Comparison of ENCODE assay signal across 9 cellular contexts in the genomic region with DNA sequence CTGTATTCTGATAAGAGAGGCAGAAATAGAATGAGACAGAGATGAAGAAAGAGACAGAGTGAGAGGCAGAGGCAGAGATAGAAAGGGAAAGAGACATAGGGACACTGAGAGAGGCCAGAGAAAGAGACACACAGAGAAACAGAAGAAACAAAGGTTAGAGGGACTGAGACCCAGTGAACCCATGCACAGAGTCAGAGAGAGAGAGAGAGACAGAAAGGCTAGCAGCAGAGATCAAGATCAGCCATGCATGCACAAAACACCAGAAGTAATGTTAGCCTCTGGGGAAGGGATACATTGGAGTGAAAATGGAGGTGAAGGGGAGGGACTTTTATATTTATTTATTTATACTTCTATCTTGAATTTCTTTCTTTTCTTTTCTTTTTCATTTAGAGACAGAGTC. TPM values are rescaled to one million over a fixed set of nuclear protein-coding genes. Genes with fewer than 3 reads are reported as not detected.
A peak's percentile ranks its signal among the peaks of the same experiment; 100 is the strongest.
DNase-seq lines count a peak whose midpoint lies in the region; ATAC-seq lines count a peak whose summit lies in the region.
"Had no signal": no experiment of that assay in that cellular context is flagged by ENCODE, and none has a peak within 500 bp of the region (broad histone marks: within the 10 kb centered on the region; RNA-seq: fewer than 3 reads in every experiment).

No MANE protein-coding gene starts in this region.

- H3K79me1 ChIP-seq in neuronal stem cell (ENCODE audit: low read depth, low read length): no peaks in the 10 kb centered on the region

- H3K23ac ChIP-seq in neuronal stem cell (ENCODE audit: low read depth, low read length, poor library complexity): no peak overlapping the region

- peak; percentile 34 for DNase-seq in NCI-H526 treated with DMSO at 0.1 percent for 48 hours (lab: John Stamatoyannopoulos, UW)
- DNase-seq in neuronal stem cell (ENCODE audit: low spot score): no peak
- DNase-seq in NCI-H82 treated with DMSO at 0.1 percent for 48 hours (lab: John Stamatoyannopoulos, UW; ENCODE audit: unreplicated experiment): no peak
- DNase-seq in UCSD-AML1 (lab: John Stamatoyannopoulos, UW; ENCODE audit: unreplicated experiment): no peak
- DNase-seq in NCI-H2107 treated with DMSO at 0.1 percent for 48 hours (lab: John Stamatoyannopoulos, UW; ENCODE audit: unreplicated experiment): no peak
- DNase-seq: left cardiac atrium had no signal

- H3K27me3 ChIP-seq in neuronal stem cell (ENCODE audit: control insufficient read depth in 3 of 3, insufficient read depth in 3 of 3, low read depth in 1 of 3, low read length in 3 of 3): no peaks in the 10 kb centered on the region

- ATAC-seq in GM18870 (IDR thresholded peaks at IDR 0.05; ENCODE audit: unreplicated experiment) (peak; percentile 48), HG02571 (IDR thresholded peaks at IDR 0.05; ENCODE audit: unreplicated experiment) (peak; percentile 31), HG03439 (IDR thresholded peaks at IDR 0.05; ENCODE audit: unreplicated experiment) (no peak)
- ATAC-seq: left cardiac atrium had no signal

- H4K91ac ChIP-seq in neuronal stem cell (ENCODE audit: low read depth, low read length, poor library complexity): no peak overlapping the region

- no peaks in the 10 kb centered on the region for H3K36me3 ChIP-seq in neuronal stem cell (replicated peaks in 1 of 2; ENCODE audit: control insufficient read depth in 2 of 2, insufficient read depth in 2 of 2, low read length in 2 of 2)

- H4K8ac ChIP-seq in neuronal stem cell (ENCODE audit: low read depth, low read length): no peak overlapping the region

- H3K9me3 ChIP-seq in neuronal stem cell (replicated peaks in 1 of 2; ENCODE audit: control insufficient read depth in 2 of 2, insufficient read depth in 1 of 2, low read depth in 1 of 2, low read length in 2 of 2): no peaks in the 10 kb centered on the region

- no peak overlapping the region for H2BK12ac ChIP-seq in neuronal stem cell (ENCODE audit: low read length)

- no peak overlapping the region for H3K4me2 ChIP-seq in neuronal stem cell (ENCODE audit: insufficient read depth, low read length, poor library complexity, severe bottlenecking)

- no peak overlapping the region for H2BK5ac ChIP-seq in neuronal stem cell (ENCODE audit: low read length)

- H2BK15ac ChIP-seq in neuronal stem cell (ENCODE audit: low read length): no peak overlapping the region

- H2BK120ac ChIP-seq in neuronal stem cell (ENCODE audit: low read depth, low read length): no peak overlapping the region

- peaks cover 20 to 30% of the 10 kb centered on the region in 2 donors for H3K4me1 ChIP-seq in neuronal stem cell (ENCODE audit: control insufficient read depth in 2 of 2, insufficient read depth in 1 of 2, low read depth in 1 of 2, low read length in 2 of 2)

- H2AFZ ChIP-seq in neuronal stem cell (ENCODE audit: low read length): peak overlapping the region; percentile 46

- no peak overlapping the region for H3K4me3 ChIP-seq in neuronal stem cell (ENCODE audit: low read length in 2 of 2)

- H3K14ac ChIP-seq in neuronal stem cell (ENCODE audit: low read length): no peak overlapping the region

- H3K9ac ChIP-seq in neuronal stem cell (ENCODE audit: low read depth, low read length, poor library complexity): no peak overlapping the region

- no peak overlapping the region for H3K27ac ChIP-seq in neuronal stem cell (replicated peaks; ENCODE audit: low read length)

- H3K4ac ChIP-seq in neuronal stem cell (ENCODE audit: low read length): no peak overlapping the region

- no peak overlapping the region for H2AK5ac ChIP-seq in neuronal stem cell (ENCODE audit: low read depth, low read length)

- H3K18ac ChIP-seq in neuronal stem cell (ENCODE audit: low read length): no peak overlapping the region

RNA-seq across cellular contexts. Expression of a gene that starts 14.1 kb away (rescaled TPM):
- polyA plus RNA-seq in neuronal stem cell (2013, experiment 1 of 2): 393 TPM
- 374 TPM for polyA plus RNA-seq in neuronal stem cell (2013, experiment 2 of 2)

RNA-seq across cellular contexts. Expression of a gene that starts 57.6 kb away (rescaled TPM):
- polyA plus RNA-seq in neuronal stem cell (2013, experiment 1 of 2): 156 TPM
- polyA plus RNA-seq in neuronal stem cell (2013, experiment 2 of 2): 162 TPM
